6 cellular contexts compared by ENCODE assay signal in genomic region chr5:155264809-155265208, GRCh38.
"Had no signal": no experiment of that assay in that cellular context is flagged by ENCODE, and none has a peak within 500 bp of the region (broad histone marks: within the 10 kb centered on the region; RNA-seq: fewer than 3 reads in every experiment).

No MANE protein-coding gene starts in this region.

- DNase-seq: GM23248, GOT3, H7, HCEC 1CT had no signal

- H3K9ac ChIP-seq: GM23248 had no signal

- ATAC-seq: HepG2 had no signal

- H3K27ac ChIP-seq: GM23248, HL-60 had no signal

- H3K4me3 ChIP-seq: GM23248 had no signal

- H2AFZ ChIP-seq: GM23248 had no signal
